9 cellular contexts compared by ENCODE assay signal in the genomic region with DNA sequence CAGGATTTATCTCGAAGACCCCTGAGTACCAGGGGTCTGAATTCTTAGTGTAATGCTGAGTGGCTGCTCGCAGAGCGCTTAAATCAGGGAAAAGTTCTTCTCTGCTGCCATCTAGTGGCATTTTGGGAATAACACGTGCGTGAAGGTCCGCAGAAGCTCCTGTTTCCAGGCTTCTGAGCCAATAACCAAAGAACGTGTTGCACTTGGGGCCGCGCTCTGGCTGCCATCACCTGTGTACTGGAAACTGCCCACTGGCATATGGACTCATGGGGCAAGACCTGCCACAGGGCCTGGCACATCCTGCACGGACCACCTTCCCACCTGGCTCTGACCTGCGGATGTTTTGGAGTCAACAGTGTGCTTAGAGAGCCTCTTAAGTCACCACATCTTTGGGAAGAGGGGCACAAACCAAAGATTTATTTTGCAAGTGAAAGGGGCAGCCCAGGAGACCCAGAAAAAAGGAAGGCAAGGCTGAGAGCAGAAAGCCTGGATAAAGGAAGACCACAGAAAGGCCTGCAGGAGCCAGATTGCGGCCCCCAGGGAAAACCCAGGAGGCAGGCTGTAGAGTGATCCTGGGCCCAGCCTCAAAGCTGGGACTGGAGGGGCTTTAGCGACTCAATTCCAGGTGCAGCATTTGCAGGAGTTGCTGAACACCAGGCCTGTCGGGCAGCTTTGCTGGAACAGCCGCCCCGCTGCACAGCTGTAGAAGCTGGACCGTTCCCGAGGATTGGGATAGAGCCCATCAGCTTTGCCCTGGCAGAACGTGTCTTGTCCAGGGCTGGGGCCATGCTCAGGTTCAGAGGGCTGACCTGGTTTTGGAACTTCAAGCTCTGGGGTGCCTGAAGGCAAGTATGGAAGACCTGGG. TPM values are rescaled to one million over a fixed set of nuclear protein-coding genes. Genes with fewer than 3 reads are reported as not detected.
DNase-seq lines count a peak whose midpoint lies in the region; ATAC-seq and TF ChIP-seq lines count a peak whose summit lies in the region.
"Had no signal": no experiment of that assay in that cellular context is flagged by ENCODE, and none has a peak within 500 bp of the region (broad histone marks: within the 10 kb centered on the region; RNA-seq: fewer than 3 reads in every experiment).

No MANE protein-coding gene starts in this region.

- POLR2A ChIA-PET in MCF 10A (lab: Yijun Ruan, JAX): interaction anchor here (0.6 to 2.3 kb wide), 15 partner anchors 8 to 1889 kb away, joined by 3 to 23 read pairs (median 4); no protein-coding TSS in a partner anchor

- no TSS peak for BruUV-seq in MCF 10A (replicated peaks; lab: Mats Ljungman, UMichigan)

- no peaks in the 10 kb centered on the region for H3K36me3 Mint-ChIP-seq in MCF 10A (ENCODE audit: insufficient read depth, unreplicated experiment)

- CTCF ChIA-PET in MCF 10A (lab: Yijun Ruan, JAX): interaction anchor here (0.5 to 18.5 kb wide), 60 partner anchors 8 to 990 kb away, joined by 3 to 702 read pairs (median 5); a partner anchor contains a TSS

- no peak overlapping the region for H3K4me3 Mint-ChIP-seq in MCF 10A (ENCODE audit: unreplicated experiment)

- DNase-seq in activated gamma-delta T cell treated with Interleukin-2 at 50 U/mL for 16 hours (peak; percentile 55), activated gamma-delta T cell (lab: John Stamatoyannopoulos, UW) (no peak), NCI-H2107 (lab: John Stamatoyannopoulos, UW) (peak; percentile 76), UCSD-AML1 (lab: John Stamatoyannopoulos, UW; ENCODE audit: unreplicated experiment) (peak; percentile 40), MCF 10A (ENCODE audit: unreplicated experiment) (peak; percentile 89), iPS-NIHi7 (ENCODE audit: extremely low spot score) (peak; percentile 84)
- DNase-seq in stimulated activated CD4-positive, alpha-beta T cell treated with anti-CD3 and anti-CD28 coated beads, Interleukin-1b, Interleukin-23, amount 100 ng/mL, for 1 hour (ENCODE audit: low read depth in 2 of 2): peak; percentile 10 to 14

- no peaks in the 10 kb centered on the region for H3K9me3 Mint-ChIP-seq in MCF 10A (ENCODE audit: unreplicated experiment)

- no peak overlapping the region for H3K27ac Mint-ChIP-seq in MCF 10A (ENCODE audit: low read depth, unreplicated experiment)

- H3K27me3 Mint-ChIP-seq in MCF 10A (ENCODE audit: insufficient read depth, unreplicated experiment): peaks cover 33% of the 10 kb centered on the region

- TF ChIP-seq CTCF in MCF 10A (IDR thresholded peaks at IDR 0.05; ENCODE audit: unreplicated experiment): peak; percentile 93

- no peaks in the 10 kb centered on the region for H3K4me1 Mint-ChIP-seq in MCF 10A (ENCODE audit: insufficient read depth, unreplicated experiment)

- intact Hi-C loops in MCF 10A (cut with micrococcal nuclease): loop anchor here (1.0 kb wide), 4 partner anchors 44 to 177 kb away; no protein-coding TSS in a partner anchor

- no peak for ATAC-seq in HG03520 (IDR thresholded peaks at IDR 0.05; ENCODE audit: unreplicated experiment)

RNA-seq across cellular contexts. Expression of a gene that starts 13.0 kb away (rescaled TPM):
- total RNA-seq in MCF 10A (2022): not detected in 2 replicates
- total RNA-seq: pulmonary artery endothelial cell had no signal

RNA-seq across cellular contexts. Expression of a gene that starts 30.0 kb away (rescaled TPM):
- total RNA-seq in MCF 10A (2022): 0.75 and 0.88 TPM in 2 replicates
- total RNA-seq: pulmonary artery endothelial cell had no signal

RNA-seq across cellular contexts. Expression of a gene that starts 40.9 kb away (rescaled TPM):
- total RNA-seq in MCF 10A (2022): not detected in 2 replicates
- total RNA-seq: pulmonary artery endothelial cell had no signal
